Comparison of ENCODE assay signal across 8 cellular contexts in the genomic region with DNA sequence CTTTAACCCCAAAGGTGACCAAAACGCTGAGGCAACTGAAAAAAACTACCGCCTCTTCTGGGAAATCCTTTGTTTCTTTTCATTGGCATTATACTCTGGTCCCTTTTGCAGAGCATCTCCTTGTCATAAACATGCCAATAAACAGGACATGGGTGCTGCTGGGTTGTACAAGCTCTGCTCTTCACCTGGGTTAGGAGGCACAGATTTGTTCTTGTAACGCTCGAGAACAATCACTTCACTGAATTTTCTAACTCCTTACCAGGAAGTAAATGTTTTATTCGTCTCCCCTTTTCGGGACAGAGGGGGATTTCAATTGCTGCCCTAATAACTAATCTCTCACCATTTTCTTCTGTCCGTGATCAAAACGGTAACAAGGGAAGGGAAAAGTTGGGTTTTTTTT. TPM values are rescaled to one million over a fixed set of nuclear protein-coding genes. Genes with fewer than 3 reads are reported as not detected.
DNase-seq lines count a peak whose midpoint lies in the region; ATAC-seq, FAIRE-seq and TF ChIP-seq lines count a peak whose summit lies in the region.

No MANE protein-coding gene starts in this region.

- H3K36me3 ChIP-seq in HEK293 (ENCODE audit: control insufficient read depth in 2 of 2, insufficient read depth in 1 of 2, low read length in 2 of 2), result no peaks in the 10 kb centered on the region

- H3K4me3 Mint-ChIP-seq in brain, result peak overlapping the region; percentile 94 to 100 (median 98)
- peak overlapping the region; percentile 91 for H3K4me3 Mint-ChIP-seq in mesothelial cell of epicardium

- H3K27me3 Mint-ChIP-seq in brain (peaks cover 5% of the 10 kb centered on the region), mesothelial cell of epicardium (ENCODE audit: low read depth) (peaks cover 47% of the 10 kb centered on the region)

- CTCF ChIA-PET in A549 (lab: Yijun Ruan, JAX) (interaction anchor here (0.6 to 1.9 kb wide), 3 partner anchors 9 to 392 kb away, joined by 3 to 8 read pairs (median 3); partner anchors contain the start of gene C3orf33), HEK293 (lab: Yijun Ruan, JAX) (no interaction called here)

- no peak for TF ChIP-seq RAD21 in A549 (conservative IDR thresholded peaks at IDR 0.05 in 1 of 2, IDR thresholded peaks at IDR 0.05 in 1 of 2)

- H3K4me3 ChIP-seq in A549 (peak overlapping the region; percentile 63), HEK293 (ENCODE audit: low read depth, low read length) (peak overlapping the region; percentile 94)

- H3K27ac ChIP-seq in A549 (peak overlapping the region; percentile 69 to 90), HEK293 (ENCODE audit: extremely low read depth, low read depth, low read length) (no peak overlapping the region)

- peak overlapping the region; percentile 86 to 98 (median 97) for H3K27ac Mint-ChIP-seq in brain
- H3K27ac Mint-ChIP-seq in mesothelial cell of epicardium, result peak overlapping the region; percentile 77

- TF ChIP-seq POLR2A in A549 (IDR thresholded peaks at IDR 0.05; ENCODE audit: low read length), result no peak

- WGBS in A549 (ENCODE audit: missing lambda C conversion rate), result 11% methylated on average over 8 of the region's 8 CpGs

- no peak for TF ChIP-seq CTCF in A549 (IDR thresholded peaks at IDR 0.05)
- no peak for TF ChIP-seq CTCF in HEK293 (tag by site-specific recombination; IDR thresholded peaks at IDR 0.05)
- no peak for TF ChIP-seq CTCF in brain (conservative IDR thresholded peaks at IDR 0.05)
- no peak for TF ChIP-seq CTCF in mesothelial cell of epicardium (IDR thresholded peaks at IDR 0.05; ENCODE audit: unreplicated experiment)

- peaks cover 91% of the 10 kb centered on the region for H3K4me1 Mint-ChIP-seq in brain
- H3K4me1 Mint-ChIP-seq in mesothelial cell of epicardium, result peaks cover 45% of the 10 kb centered on the region

- no peaks in the 10 kb centered on the region for H3K9me3 ChIP-seq in A549
- H3K9me3 ChIP-seq in HEK293 (ENCODE audit: control insufficient read depth, insufficient read depth, low read depth, low read length), result no peaks in the 10 kb centered on the region

- FAIRE-seq in A549 (lab: Jason Lieb, UNC), result no peak
- no peak for FAIRE-seq in HTR-8/SVneo (lab: Jason Lieb, UNC)

- H3K36me3 Mint-ChIP-seq in brain (no peaks in the 10 kb centered on the region), mesothelial cell of epicardium (no peaks in the 10 kb centered on the region)

- peak overlapping the region; percentile 91 for H3K4me2 ChIP-seq in A549

- ATAC-seq in A549 (no peak), HG02852 (IDR thresholded peaks at IDR 0.05; ENCODE audit: unreplicated experiment) (no peak)

- H3K4me1 ChIP-seq in A549 (peaks cover 52% of the 10 kb centered on the region), HEK293 (ENCODE audit: control insufficient read depth, insufficient read depth, low read length) (peaks cover 16% of the 10 kb centered on the region)

- H3K9me3 Mint-ChIP-seq in brain, result peaks cover 0 to 3% (median 0%) of the 10 kb centered on the region in 5 experiments
- no peaks in the 10 kb centered on the region for H3K9me3 Mint-ChIP-seq in mesothelial cell of epicardium

- no peak for TF ChIP-seq EP300 in A549 (IDR thresholded peaks at IDR 0.05)

- DNase-seq in A549 (ENCODE audit: low read depth in 1 of 2, low spot score in 1 of 2) (no peak), mesothelial cell of epicardium (ENCODE audit: low spot score in 2 of 2, unreplicated experiment in 2 of 2) (no peak), HTR-8/SVneo (ENCODE audit: insufficient read length, low spot score) (no peak), occipital lobe (lab: John Stamatoyannopoulos, UW) (no peak), NOMO-1 treated with dmso at 0.1 percent for 144 hours (lab: John Stamatoyannopoulos, UW; ENCODE audit: unreplicated experiment) (no peak)

- POLR2A ChIA-PET in A549 (lab: Yijun Ruan, JAX), result interaction anchor here (1.0 kb wide), 1 partner anchor 62 kb away, joined by 4 read pairs; the partner anchor contains the start of gene C3orf33
- POLR2A ChIA-PET in HEK293 (lab: Yijun Ruan, JAX), result interaction anchor here (1.0 kb wide), 1 partner anchor 102 kb away, joined by 4 read pairs; no protein-coding TSS in a partner anchor

TF ChIP-seq in A549, 52 proteins besides CTCF, POLR2A, EP300 and RAD21 (continues in another document):
- TF ChIP-seq HOXA7 (CRISPR knock-in tag; IDR thresholded peaks at IDR 0.05) (no peak), FOSL2 (IDR thresholded peaks at IDR 0.05) (no peak), FOSL2 (CRISPR knock-in tag; IDR thresholded peaks at IDR 0.05) (no peak), HOXB13 (CRISPR knock-in tag; IDR thresholded peaks at IDR 0.05; ENCODE audit: low read depth) (no peak), RFX5 (IDR thresholded peaks at IDR 0.05) (no peak), SMC3 (IDR thresholded peaks at IDR 0.05) (no peak), SREBF2 (IDR thresholded peaks at IDR 0.05) (no peak), ZNF302 (CRISPR knock-in tag; IDR thresholded peaks at IDR 0.05) (no peak), HEYL (CRISPR knock-in tag; IDR thresholded peaks at IDR 0.05) (no peak), ZSCAN20 (CRISPR knock-in tag; IDR thresholded peaks at IDR 0.05) (no peak), MAZ (IDR thresholded peaks at IDR 0.05; ENCODE audit: borderline replicate concordance, low read depth, low read length) (no peak), TP53 (CRISPR knock-in tag; IDR thresholded peaks at IDR 0.05) (no peak), EHMT2 (IDR thresholded peaks at IDR 0.05; ENCODE audit: low read depth) (no peak), HMGXB4 (CRISPR knock-in tag; IDR thresholded peaks at IDR 0.05; ENCODE audit: borderline replicate concordance) (no peak)
- TF ChIP-seq, protein P1, sequence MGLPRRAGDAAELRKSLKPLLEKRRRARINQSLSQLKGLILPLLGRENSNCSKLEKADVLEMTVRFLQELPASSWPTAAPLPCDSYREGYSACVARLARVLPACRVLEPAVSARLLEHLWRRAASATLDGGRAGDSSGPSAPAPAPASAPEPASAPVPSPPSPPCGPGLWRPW (IDR thresholded peaks at IDR 0.05), result no peak

TF ChIP-seq in HEK293, 187 proteins besides CTCF, POLR2A, EP300 and RAD21:
- TF ChIP-seq ZNF600 (tag by site-specific recombination; IDR thresholded peaks at IDR 0.05) (0 out of 2 replicates have a peak, but pooled peaks have one; percentile 1), ZNF157 (tag by site-specific recombination; IDR thresholded peaks at IDR 0.05) (no peak)

RNA-seq across cellular contexts. Expression of gene PLCH1, which starts 1.3 kb away (rescaled TPM):
- polyA plus RNA-seq in A549 (2011; rRNA removed), result 11.1 and 14.8 TPM in 2 replicates
- polyA plus RNA-seq in A549 (2012; cell fraction: cytosol; rRNA removed), result 2.4 and 2.5 TPM in 2 replicates
- 2.3 and 2.6 TPM in 2 replicates for polyA plus RNA-seq in A549 (2012; cell fraction: nucleus; rRNA removed)
- polyA plus RNA-seq in A549 (2017; fragmentation: RNase III; extraction: RNeasy Plus Mini Kit Qiagen cat#74134 plus additional on column Dnase treatment), result 2.1 to 2.2 TPM (median 2.1 TPM) in 3 replicates
- polyA minus RNA-seq in A549 (2011; rRNA and poly(A)+ RNA removed), result 26.0 and 30.0 TPM in 2 replicates
- 1.1 TPM for polyA plus RNA-seq in brain (ENCODE audit: insufficient read depth, low read depth, low replicate concordance)
- total RNA-seq in mesothelial cell of epicardium, result 1.0 to 1.3 TPM (median 1.2 TPM) in 3 replicates
- total RNA-seq in occipital lobe, result 10.9 TPM
